Comparison of ENCODE assay signal across 7 cellular contexts in the genomic region with DNA sequence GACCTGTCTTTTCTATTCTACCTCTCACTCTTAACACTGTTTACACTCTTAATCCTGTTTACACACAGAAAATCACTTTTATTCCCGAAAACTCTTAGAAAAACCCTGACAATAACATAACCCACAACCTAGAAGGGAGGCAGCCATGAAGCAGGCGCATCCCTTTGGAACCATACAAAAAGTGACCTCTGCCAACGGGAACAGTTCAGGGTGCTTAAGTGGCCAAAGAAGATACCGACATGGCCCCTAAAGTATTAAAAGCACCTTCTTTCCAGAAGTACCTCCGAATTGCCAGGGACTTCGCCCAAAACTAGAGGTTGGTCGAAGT. TPM values are rescaled to one million over a fixed set of nuclear protein-coding genes. Genes with fewer than 3 reads are reported as not detected.
A peak's percentile ranks its signal among the peaks of the same experiment; 100 is the strongest.
DNase-seq lines count a peak whose midpoint lies in the region; ATAC-seq and TF ChIP-seq lines count a peak whose summit lies in the region.

No MANE protein-coding gene starts in this region.

- TF ChIP-seq CTCF in fibroblast of villous mesenchyme (IDR thresholded peaks at IDR 0.05; ENCODE audit: insufficient read depth, low read depth, low read length) (no peak), retinal pigment epithelial cell (conservative IDR thresholded peaks at IDR 0.05; ENCODE audit: low read depth, low read length) (no peak)

- DNase-seq in fibroblast of villous mesenchyme (ENCODE audit: low read depth) (no peak), retinal pigment epithelial cell (ENCODE audit: low read depth) (no peak), COLO829 (ENCODE audit: low spot score) (no peak)
- no peak for DNase-seq in stimulated activated CD4-positive, alpha-beta T cell treated with anti-CD3 and anti-CD28 coated beads, Interleukin-4, amount 100 ng/mL, for 1 hour

- ATAC-seq in GM19023 (IDR thresholded peaks at IDR 0.05; ENCODE audit: unreplicated experiment) (peak; percentile 2), HG02840 (IDR thresholded peaks at IDR 0.05; ENCODE audit: low FRiP score, unreplicated experiment) (peak; percentile 4), SK-N-SH treated with all-trans-retinoic acid at 6 μM for 48 hours (peak; percentile 34)

- H3K4me3 ChIP-seq in fibroblast of villous mesenchyme (ENCODE audit: low read depth, low read length) (peak overlapping the region; percentile 99), retinal pigment epithelial cell (ENCODE audit: low read length) (peak overlapping the region; percentile 98)

TF ChIP-seq in SK-N-SH treated with all-trans-retinoic acid at 6 μM for 48 hours, 23 proteins besides CTCF, POLR2A, EP300 and RAD21:
- TF ChIP-seq RARB (CRISPR knock-in tag; IDR thresholded peaks at IDR 0.05) (no peak), PPARA (CRISPR knock-in tag; IDR thresholded peaks at IDR 0.05; ENCODE audit: borderline replicate concordance) (no peak), ZFP3 (CRISPR knock-in tag; IDR thresholded peaks at IDR 0.05) (no peak), ARNTL (CRISPR knock-in tag; IDR thresholded peaks at IDR 0.05; ENCODE audit: borderline replicate concordance, low read depth) (no peak), ZNF70 (CRISPR knock-in tag; IDR thresholded peaks at IDR 0.05) (no peak), ESRRG (CRISPR knock-in tag; IDR thresholded peaks at IDR 0.05) (no peak), ZNF565 (CRISPR knock-in tag; conservative IDR thresholded peaks at IDR 0.05; ENCODE audit: low read depth) (no peak)
- TF ChIP-seq, protein P1, sequence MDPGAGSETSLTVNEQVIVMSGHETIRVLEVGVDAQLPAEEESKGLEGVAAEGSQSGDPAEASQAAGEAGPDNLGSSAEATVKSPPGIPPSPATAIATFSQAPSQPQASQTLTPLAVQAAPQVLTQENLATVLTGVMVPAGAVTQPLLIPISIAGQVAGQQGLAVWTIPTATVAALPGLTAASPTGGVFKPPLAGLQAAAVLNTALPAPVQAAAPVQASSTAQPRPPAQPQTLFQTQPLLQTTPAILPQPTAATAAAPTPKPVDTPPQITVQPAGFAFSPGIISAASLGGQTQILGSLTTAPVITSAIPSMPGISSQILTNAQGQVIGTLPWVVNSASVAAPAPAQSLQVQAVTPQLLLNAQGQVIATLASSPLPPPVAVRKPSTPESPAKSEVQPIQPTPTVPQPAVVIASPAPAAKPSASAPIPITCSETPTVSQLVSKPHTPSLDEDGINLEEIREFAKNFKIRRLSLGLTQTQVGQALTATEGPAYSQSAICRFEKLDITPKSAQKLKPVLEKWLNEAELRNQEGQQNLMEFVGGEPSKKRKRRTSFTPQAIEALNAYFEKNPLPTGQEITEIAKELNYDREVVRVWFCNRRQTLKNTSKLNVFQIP (CRISPR knock-in tag; IDR thresholded peaks at IDR 0.05; ENCODE audit: borderline replicate concordance, low read depth), result no peak

RNA-seq across cellular contexts. Expression of a gene that starts 0.5 kb away (rescaled TPM):
- 12.9 and 16.0 TPM in 2 replicates for total RNA-seq in fibroblast of villous mesenchyme

RNA-seq across cellular contexts. Expression of a gene that starts 0.6 kb away (rescaled TPM):
- total RNA-seq in fibroblast of villous mesenchyme, result 4.5 and 7.8 TPM in 2 replicates

RNA-seq across cellular contexts. Expression of a gene that starts 37.2 kb away (rescaled TPM):
- not detected in 2 replicates for total RNA-seq in fibroblast of villous mesenchyme
